ENCODE assay signal across 8 cellular contexts in the genomic region with DNA sequence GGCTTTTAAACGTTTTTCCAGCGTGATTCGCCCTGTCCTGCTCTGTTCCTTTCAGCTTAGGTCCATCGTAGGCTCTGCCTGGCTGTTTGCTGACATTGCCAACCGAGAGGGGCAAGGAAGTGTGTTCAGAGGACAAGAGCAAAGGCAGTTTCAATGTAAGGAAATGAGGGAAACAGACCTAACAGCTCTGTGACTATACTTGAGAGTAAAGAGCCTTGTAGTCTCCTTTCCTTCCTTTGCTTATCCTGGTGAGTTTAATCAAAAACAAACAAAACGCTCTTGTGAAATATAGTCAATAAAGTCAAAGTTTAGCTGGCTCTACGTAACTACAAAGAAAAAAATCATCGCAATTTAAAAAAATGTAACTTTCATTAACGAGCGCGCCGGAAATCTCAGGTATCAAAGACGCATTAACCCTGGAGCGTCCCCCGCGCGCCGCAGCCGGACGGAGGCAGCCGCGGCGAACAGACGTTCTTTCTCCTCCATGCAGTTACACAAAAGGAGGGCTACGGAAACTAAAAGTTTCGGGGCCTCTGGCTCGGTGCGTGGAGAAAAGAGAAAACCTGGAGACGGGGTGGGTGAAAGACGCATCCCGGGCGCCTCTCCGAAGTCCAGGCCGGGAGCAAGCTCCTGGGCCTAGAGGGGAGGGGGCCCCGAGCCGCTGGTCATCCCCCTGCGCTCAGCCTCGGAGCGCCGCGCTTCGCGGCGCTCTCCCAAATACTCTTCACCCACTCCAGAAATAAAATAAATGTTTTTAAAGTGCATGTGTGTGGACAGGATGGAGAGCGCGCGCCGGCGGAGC.
DNase-seq lines count a peak whose midpoint lies in the region; ATAC-seq and TF ChIP-seq lines count a peak whose summit lies in the region.

No MANE protein-coding gene starts in this region.

- H3K4me3 ChIP-seq in epithelial cell of esophagus (ENCODE audit: low read length) (peak overlapping the region; percentile 71), mucosa of rectum (ENCODE audit: low read length in 2 of 2) (peak overlapping the region; percentile 67 to 72)

- no peaks in the 10 kb centered on the region for H3K9me3 ChIP-seq in mucosa of rectum (ENCODE audit: control insufficient read depth in 2 of 2, low read length in 2 of 2)

- H3K27ac ChIP-seq in mucosa of rectum (ENCODE audit: low read depth in 2 of 2, low read length in 2 of 2), result peak overlapping the region; percentile 29 to 73

- peaks cover 8 to 32% of the 10 kb centered on the region in 2 donors for H3K27me3 ChIP-seq in mucosa of rectum (ENCODE audit: control insufficient read depth in 2 of 2, insufficient read depth in 2 of 2, low read length in 2 of 2)

- H3K4me1 ChIP-seq in mucosa of rectum (ENCODE audit: control insufficient read depth in 2 of 2, insufficient read depth in 2 of 2, low read length in 2 of 2), result peaks cover 0 to 18% of the 10 kb centered on the region in 2 donors

- no peak for TF ChIP-seq CTCF in epithelial cell of esophagus (IDR thresholded peaks at IDR 0.05; ENCODE audit: insufficient read depth, low read depth, low read length, missing control alignments)

- DNase-seq in NCI-H2227 (lab: John Stamatoyannopoulos, UW; ENCODE audit: unreplicated experiment) (peak; percentile 45), NCI-H2227 treated with DMSO at 0.1 percent for 48 hours (lab: John Stamatoyannopoulos, UW) (no peak), NOMO-1 treated with DMSO at 0.1 percent for 48 hours (lab: John Stamatoyannopoulos, UW; ENCODE audit: unreplicated experiment) (peak; percentile 64), epithelial cell of esophagus (ENCODE audit: low read depth) (peak; percentile 78)
- no peak for DNase-seq in activated CD8-positive, alpha-beta memory T cell treated with anti-CD3 and anti-CD28 coated beads for 24 hours

- H3K36me3 ChIP-seq in mucosa of rectum (ENCODE audit: control insufficient read depth in 2 of 2, insufficient read depth in 2 of 2, low read length in 2 of 2), result no peaks in the 10 kb centered on the region

- peak overlapping the region; percentile 48 to 57 for H3K9ac ChIP-seq in mucosa of rectum (ENCODE audit: low read depth in 1 of 2, low read length in 2 of 2)

- no peak for ATAC-seq in GM21825 (IDR thresholded peaks at IDR 0.05; ENCODE audit: unreplicated experiment)
- ATAC-seq in HG02840 (IDR thresholded peaks at IDR 0.05; ENCODE audit: low FRiP score, unreplicated experiment), result no peak

Comparison
In these comparisons a context has a peak if more than half of its experiments do, and no peak if none do; other contexts are left out.
1. DNase-seq: peak in NCI-H2227 (single experiment), NOMO-1 treated with DMSO at 0.1 percent for 48 hours (single experiment) and epithelial cell of esophagus (single experiment); none in NCI-H2227 treated with DMSO at 0.1 percent for 48 hours (single experiment) and activated CD8-positive, alpha-beta memory T cell treated with anti-CD3 and anti-CD28 coated beads for 24 hours (single experiment).